Comparison of ENCODE assay signal across 21 cellular contexts in the genomic region with DNA sequence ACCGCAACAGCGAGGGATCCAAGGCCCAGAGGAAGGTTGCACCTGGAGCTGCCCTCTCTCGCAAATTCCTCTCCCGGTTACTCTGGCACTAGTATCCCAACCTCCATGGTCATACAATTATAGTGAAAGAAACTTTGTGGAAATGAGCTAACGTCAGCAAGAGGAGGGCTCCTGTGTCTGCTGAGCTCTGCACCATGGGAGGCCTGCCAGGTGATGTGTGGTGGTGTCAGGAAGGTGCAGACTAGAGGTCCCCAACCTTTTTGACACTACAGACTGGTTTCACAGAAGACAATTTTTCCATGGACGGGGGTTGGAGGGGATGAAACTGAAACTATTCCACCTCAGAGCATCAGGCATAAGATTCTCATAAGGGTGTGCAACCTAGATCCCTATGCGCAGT. TPM values are rescaled to one million over a fixed set of nuclear protein-coding genes. Genes with fewer than 3 reads are reported as not detected.
DNase-seq lines count a peak whose midpoint lies in the region; ATAC-seq and TF ChIP-seq lines count a peak whose summit lies in the region.
"Had no signal": no experiment of that assay in that cellular context is flagged by ENCODE, and none has a peak within 500 bp of the region (broad histone marks: within the 10 kb centered on the region; RNA-seq: fewer than 3 reads in every experiment).

No MANE protein-coding gene starts in this region.

- POLR2A ChIA-PET in WTC11 (lab: Charles Lee): no interaction called here

- no peaks in the 10 kb centered on the region for H4K20me1 ChIP-seq in MM.1S (ENCODE audit: insufficient read depth, low read length)

- no peak overlapping the region for H2AK5ac ChIP-seq in neuronal stem cell (ENCODE audit: low read depth, low read length)

- peaks cover 27% of the 10 kb centered on the region for H3K4me1 ChIP-seq in MM.1S (ENCODE audit: low read length)
- no peaks in the 10 kb centered on the region for H3K4me1 ChIP-seq in neuronal stem cell (ENCODE audit: control insufficient read depth in 2 of 2, insufficient read depth in 1 of 2, low read depth in 1 of 2, low read length in 2 of 2)
- no peaks in the 10 kb centered on the region for H3K4me1 ChIP-seq in left ventricle myocardium inferior

- no CpG with 5 or more reads among the region's 7 CpGs for WGBS in neuronal stem cell (ENCODE audit: extremely low coverage in 2 of 2, insufficient read length in 2 of 2, insufficient replicate concordance in 1 of 2), 2 donors

- no peak overlapping the region for H3K23ac ChIP-seq in neuronal stem cell (ENCODE audit: low read depth, low read length, poor library complexity)

- no peak overlapping the region for H4K91ac ChIP-seq in neuronal stem cell (ENCODE audit: low read depth, low read length, poor library complexity)

- peaks cover 12% of the 10 kb centered on the region for H3F3A ChIP-seq in MM.1S (ENCODE audit: insufficient read depth, low read length)

- no peak overlapping the region for H3K9ac ChIP-seq in MM.1S (ENCODE audit: low read length)
- no peak overlapping the region for H3K9ac ChIP-seq in neuronal stem cell (ENCODE audit: low read depth, low read length, poor library complexity)

- peak overlapping the region; percentile 42; the same call in 1 of the 2 replicates for H3K27ac Mint-ChIP-seq in WTC11
- H3K27ac Mint-ChIP-seq: CD4-positive, alpha-beta memory T cell; H9 had no signal

- H3K27me3 Mint-ChIP-seq in WTC11 (ENCODE audit: low read depth): no peaks in the 10 kb centered on the region

- H4K8ac ChIP-seq in neuronal stem cell (ENCODE audit: low read depth, low read length): no peak overlapping the region

- H3K27ac ChIP-seq in MM.1S (ENCODE audit: low read length): peak overlapping the region; percentile 60; the same call in 1 of the 2 replicates
- no peak overlapping the region for H3K27ac ChIP-seq in neuronal stem cell (replicated peaks; ENCODE audit: low read length)
- H3K27ac ChIP-seq in left ventricle myocardium inferior (replicated peaks): no peak overlapping the region

- H2BK12ac ChIP-seq in neuronal stem cell (ENCODE audit: low read length): no peak overlapping the region

- H2BK5ac ChIP-seq in neuronal stem cell (ENCODE audit: low read length): no peak overlapping the region

- H2BK120ac ChIP-seq in neuronal stem cell (ENCODE audit: low read depth, low read length): no peak overlapping the region

- H3K4me2 ChIP-seq in MM.1S (ENCODE audit: low read depth, low read length) (no peak overlapping the region; the same call in 1 of the 2 replicates), neuronal stem cell (ENCODE audit: insufficient read depth, low read length, poor library complexity, severe bottlenecking) (no peak overlapping the region)

- H3K14ac ChIP-seq in neuronal stem cell (ENCODE audit: low read length): no peak overlapping the region

- H3K36me3 ChIP-seq in MM.1S (replicated peaks; ENCODE audit: insufficient read depth, low read length): no peaks in the 10 kb centered on the region
- no peaks in the 10 kb centered on the region for H3K36me3 ChIP-seq in neuronal stem cell (replicated peaks in 1 of 2; ENCODE audit: control insufficient read depth in 2 of 2, insufficient read depth in 2 of 2, low read length in 2 of 2)
- H3K36me3 ChIP-seq in left ventricle myocardium inferior: no peaks in the 10 kb centered on the region

- H3K4ac ChIP-seq in neuronal stem cell (ENCODE audit: low read length): no peak overlapping the region

- 0 out of 2 replicates have a peak, but pooled peaks have one; percentile 8 for ATAC-seq in WTC11
- ATAC-seq: HCT116 had no signal

- H3K4me1 Mint-ChIP-seq in WTC11: peaks cover 47% of the 10 kb centered on the region

- 0 out of 2 replicates have a peak, but pooled peaks cover under 1% of the 10 kb centered on the region for H3K36me3 Mint-ChIP-seq in WTC11
- H3K36me3 Mint-ChIP-seq: CD4-positive, alpha-beta memory T cell had no signal

- no peak overlapping the region for H2AFZ ChIP-seq in MM.1S (ENCODE audit: low read length)
- H2AFZ ChIP-seq in neuronal stem cell (ENCODE audit: low read length): no peak overlapping the region

- peak overlapping the region; percentile 36 for H3K18ac ChIP-seq in neuronal stem cell (ENCODE audit: low read length)

- H3K27me3 ChIP-seq in MM.1S (replicated peaks; ENCODE audit: insufficient read depth, low read length): no peaks in the 10 kb centered on the region
- H3K27me3 ChIP-seq in neuronal stem cell (ENCODE audit: control insufficient read depth in 3 of 3, insufficient read depth in 3 of 3, low read depth in 1 of 3, low read length in 3 of 3): peaks cover 0 to 17% (median 0%) of the 10 kb centered on the region in 3 experiments
- H3K27me3 ChIP-seq in left ventricle myocardium inferior (ENCODE audit: low read depth): peaks cover 25% of the 10 kb centered on the region

- no peak overlapping the region for H3K4me3 Mint-ChIP-seq in WTC11
- H3K4me3 Mint-ChIP-seq: CD4-positive, alpha-beta memory T cell; H9 had no signal

- H3K4me3 ChIP-seq in MM.1S (ENCODE audit: low read length) (no peak overlapping the region), neuronal stem cell (ENCODE audit: low read length in 2 of 2) (no peak overlapping the region), left ventricle myocardium inferior (no peak overlapping the region)

- peaks cover 11% of the 10 kb centered on the region for H3K9me3 Mint-ChIP-seq in WTC11
- H3K9me3 Mint-ChIP-seq: CD4-positive, alpha-beta memory T cell had no signal

- H3K79me2 ChIP-seq in MM.1S (ENCODE audit: low read length): no peaks in the 10 kb centered on the region

- TF ChIP-seq CTCF in MM.1S (IDR thresholded peaks at IDR 0.05; ENCODE audit: low read length): no peak
- TF ChIP-seq CTCF in WTC11 (IDR thresholded peaks at IDR 0.05): no peak
- TF ChIP-seq CTCF in left ventricle myocardium inferior (IDR thresholded peaks at IDR 0.05; ENCODE audit: borderline replicate concordance): no peak

- no peaks in the 10 kb centered on the region for H3K9me3 ChIP-seq in MM.1S (replicated peaks; ENCODE audit: insufficient read depth, low read length)
- H3K9me3 ChIP-seq in neuronal stem cell (replicated peaks in 1 of 2; ENCODE audit: control insufficient read depth in 2 of 2, insufficient read depth in 1 of 2, low read depth in 1 of 2, low read length in 2 of 2): no peaks in the 10 kb centered on the region
- H3K9me3 ChIP-seq in left ventricle myocardium inferior (replicated peaks): no peaks in the 10 kb centered on the region

- peak overlapping the region; percentile 3 for H2BK15ac ChIP-seq in neuronal stem cell (ENCODE audit: low read length)

- no peaks in the 10 kb centered on the region for H3K79me1 ChIP-seq in neuronal stem cell (ENCODE audit: low read depth, low read length)

- intact Hi-C loops in left ventricle myocardium inferior (cut with micrococcal nuclease): no loop called here

- no peaks in the 10 kb centered on the region for H3K9me2 ChIP-seq in MM.1S (replicated peaks; ENCODE audit: insufficient read depth, low read length)

- CTCF ChIA-PET in WTC11 (lab: Charles Lee): interaction anchor here (0.6 to 2.2 kb wide), 7 partner anchors 10 to 149 kb away, joined by 3 to 16 read pairs (median 6); partner anchors contain the start of gene RRP9

- DNase-seq in MM.1S (peak; percentile 28), WTC11 (ENCODE audit: low spot score) (no peak), neuronal stem cell (ENCODE audit: low spot score) (no peak), left ventricle myocardium inferior (no peak)
- no peak for DNase-seq in stimulated activated CD4-positive, alpha-beta T cell treated with anti-CD3 and anti-CD28 coated beads, Interleukin-2, amount 100 ng/mL, for 24 hours
- no peak for DNase-seq in activated CD4-positive, alpha-beta T cell treated with anti-CD3 and anti-CD28 coated beads, Interleukin-2, amount 50 U/mL, for 1 hour
- DNase-seq: C1 segment of cervical spinal cord, Calu3, COR-L47, DMS53, DMS79 treated with DMSO at 0.1 percent for 48 hours, GF-D8, H9 had no signal

TF ChIP-seq in WTC11, 78 proteins besides CTCF, POLR2A, EP300 and RAD21 (continues in another document):
- TF ChIP-seq HMGXB4 (CRISPR knock-in tag; IDR thresholded peaks at IDR 0.05) (no peak), ELF4 (CRISPR knock-in tag; IDR thresholded peaks at IDR 0.05; ENCODE audit: low read depth) (no peak), SP1 (CRISPR knock-in tag; conservative IDR thresholded peaks at IDR 0.05) (no peak), ESRRA (CRISPR knock-in tag; IDR thresholded peaks at IDR 0.05; ENCODE audit: borderline replicate concordance) (no peak), NR3C1 (CRISPR knock-in tag; conservative IDR thresholded peaks at IDR 0.05; ENCODE audit: low read depth) (no peak), ZNF121 (CRISPR knock-in tag; IDR thresholded peaks at IDR 0.05) (no peak), JUN (CRISPR knock-in tag; IDR thresholded peaks at IDR 0.05) (no peak)
- TF ChIP-seq, protein P1, sequence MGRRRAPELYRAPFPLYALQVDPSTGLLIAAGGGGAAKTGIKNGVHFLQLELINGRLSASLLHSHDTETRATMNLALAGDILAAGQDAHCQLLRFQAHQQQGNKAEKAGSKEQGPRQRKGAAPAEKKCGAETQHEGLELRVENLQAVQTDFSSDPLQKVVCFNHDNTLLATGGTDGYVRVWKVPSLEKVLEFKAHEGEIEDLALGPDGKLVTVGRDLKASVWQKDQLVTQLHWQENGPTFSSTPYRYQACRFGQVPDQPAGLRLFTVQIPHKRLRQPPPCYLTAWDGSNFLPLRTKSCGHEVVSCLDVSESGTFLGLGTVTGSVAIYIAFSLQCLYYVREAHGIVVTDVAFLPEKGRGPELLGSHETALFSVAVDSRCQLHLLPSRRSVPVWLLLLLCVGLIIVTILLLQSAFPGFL (CRISPR knock-in tag; IDR thresholded peaks at IDR 0.05; ENCODE audit: borderline replicate concordance): no peak

RNA-seq across cellular contexts. Expression of gene IQCF6, which starts 13.2 kb away (rescaled TPM):
- total RNA-seq in WTC11 (2021) (not detected in 3 replicates), left ventricle myocardium inferior (not detected)
- polyA plus RNA-seq in neuronal stem cell (2013, experiment 1 of 2): not detected
- not detected for polyA plus RNA-seq in neuronal stem cell (2013, experiment 2 of 2)
- total RNA-seq: A172; A673; Calu3; CD4-positive, alpha-beta memory T cell; Daoy; G401; H4; H9 had no signal
- polyA plus RNA-seq: BJ; CD4-positive, alpha-beta memory T cell had no signal
